23 cellular contexts compared by ENCODE assay signal in the genomic region with DNA sequence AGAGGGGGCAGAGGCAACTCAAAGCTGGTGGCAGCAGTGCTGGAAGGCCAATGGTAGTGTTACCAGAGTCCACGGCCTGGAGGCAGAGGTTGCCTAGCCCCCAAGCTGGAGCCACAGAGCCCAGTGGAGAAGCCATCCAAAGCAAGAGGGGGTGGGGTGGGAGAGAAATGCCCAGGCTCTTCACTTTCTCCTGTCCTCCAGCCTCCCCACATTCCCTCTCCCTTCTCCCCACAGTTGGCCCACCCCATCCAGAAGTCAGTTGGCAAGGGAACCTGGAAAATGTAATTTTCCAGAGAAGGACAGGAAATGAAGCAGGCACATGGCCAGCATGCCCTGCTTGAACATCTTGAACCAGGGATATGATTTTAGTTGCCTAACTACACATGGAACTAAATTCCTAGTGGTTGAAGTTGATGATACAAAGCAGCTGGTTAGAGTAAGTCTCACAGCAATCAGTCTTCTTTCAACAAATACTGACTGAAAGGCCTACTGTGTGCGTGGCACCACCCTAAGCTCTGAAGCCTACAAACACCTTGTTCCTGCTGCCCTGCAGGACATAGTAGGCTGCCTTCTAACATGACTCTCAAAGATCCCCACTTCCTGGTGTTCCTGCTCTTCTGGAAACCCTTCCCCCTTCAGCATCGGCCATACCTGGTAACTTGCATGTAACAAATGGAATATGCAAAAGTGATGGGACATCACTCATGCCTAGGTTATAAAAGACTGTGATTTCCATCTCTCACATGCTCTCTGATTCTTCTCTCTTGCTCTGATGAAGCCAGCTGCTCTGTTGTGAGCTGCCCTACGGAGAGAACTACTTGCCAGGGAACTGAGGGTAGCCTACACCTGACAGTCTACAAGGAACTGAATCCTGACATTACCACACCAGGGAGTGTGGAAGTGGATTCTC.
DNase-seq lines count a peak whose midpoint lies in the region; ATAC-seq and TF ChIP-seq lines count a peak whose summit lies in the region.
"Had no signal": no experiment of that assay in that cellular context is flagged by ENCODE, and none has a peak within 500 bp of the region (broad histone marks: within the 10 kb centered on the region; RNA-seq: fewer than 3 reads in every experiment).

No MANE protein-coding gene starts in this region.

- no peak overlapping the region for H3K4me2 ChIP-seq in hepatocyte
- H3K4me2 ChIP-seq: A549 had no signal

- CTCF ChIA-PET in activated CD8-positive, alpha-beta memory T cell treated with anti-CD3 and anti-CD28 coated beads, Interleukin-2, amount 10 ng/mL, durations not matched to agents 7 days and 5 days (lab: Charles Lee): no interaction called here

- no peaks in the 10 kb centered on the region for H3K27me3 Mint-ChIP-seq in activated CD8-positive, alpha-beta memory T cell treated with anti-CD3 and anti-CD28 coated beads, Interleukin-2, amount 10 ng/mL, durations not matched to agents 7 days and 5 days

- no peak overlapping the region for H3K4me3 Mint-ChIP-seq in activated CD8-positive, alpha-beta memory T cell treated with anti-CD3 and anti-CD28 coated beads, Interleukin-2, amount 10 ng/mL, durations not matched to agents 7 days and 5 days
- H3K4me3 Mint-ChIP-seq: CD8-positive, alpha-beta T cell; HFFc6 had no signal

- no peaks in the 10 kb centered on the region for H4K20me1 ChIP-seq in hepatocyte (ENCODE audit: insufficient read depth, poor library complexity, severe bottlenecking)

- H3K27ac ChIP-seq in SJCRH30 (peak overlapping the region; percentile 96), hepatocyte (no peak overlapping the region)
- H3K27ac ChIP-seq: A549, SJSA1 had no signal

- H3K79me2 ChIP-seq in hepatocyte: no peaks in the 10 kb centered on the region

- H3K36me3 Mint-ChIP-seq in activated CD8-positive, alpha-beta memory T cell treated with anti-CD3 and anti-CD28 coated beads, Interleukin-2, amount 10 ng/mL, durations not matched to agents 7 days and 5 days: no peaks in the 10 kb centered on the region
- H3K36me3 Mint-ChIP-seq: CD8-positive, alpha-beta T cell had no signal

- peaks cover 32% of the 10 kb centered on the region for H3K4me1 ChIP-seq in SJCRH30
- H3K4me1 ChIP-seq in hepatocyte (ENCODE audit: insufficient read depth): no peaks in the 10 kb centered on the region
- H3K4me1 ChIP-seq: A549, SJSA1 had no signal

- H3K4me3 ChIP-seq in AG09309 (ENCODE audit: control insufficient read depth, low read depth, low read length) (no peak overlapping the region), SJCRH30 (no peak overlapping the region), hepatocyte (no peak overlapping the region)
- H3K4me3 ChIP-seq: A549, SJSA1 had no signal

- DNase-seq in AG09309 (ENCODE audit: low read depth): peak; percentile 16
- DNase-seq in GM04503 (ENCODE audit: low read depth): peak; percentile 8
- DNase-seq in SJCRH30: peak; percentile 60 to 75
- DNase-seq in hepatocyte (ENCODE audit: low spot score): peak; percentile 30
- DNase-seq in activated CD8-positive, alpha-beta memory T cell treated with anti-CD3 and anti-CD28 coated beads, Interleukin-2, amount 10 ng/mL, durations not matched to agents 7 days and 5 days: no peak
- DNase-seq: AML-193; C1 segment of cervical spinal cord; CD8-positive, alpha-beta T cell; DND-41; H7; HFFc6; KBM-7; NCI-H1092 treated with DMSO at 0.1 percent for 48 hours; NCI-H1436 treated with DMSO at 0.1 percent for 48 hours; NCI-H1930; NCI-H226; NCI-H524; NCI-H82 had no signal

- peaks cover 4% of the 10 kb centered on the region; the same call in 1 of the 2 replicates for H3K9me3 ChIP-seq in SJCRH30 (replicated peaks)
- no peaks in the 10 kb centered on the region for H3K9me3 ChIP-seq in hepatocyte (ENCODE audit: low read depth)
- H3K9me3 ChIP-seq: A549, SJSA1 had no signal

- no peaks in the 10 kb centered on the region for H3K4me1 Mint-ChIP-seq in activated CD8-positive, alpha-beta memory T cell treated with anti-CD3 and anti-CD28 coated beads, Interleukin-2, amount 10 ng/mL, durations not matched to agents 7 days and 5 days

- no peak for ATAC-seq in GM21717 (IDR thresholded peaks at IDR 0.05; ENCODE audit: unreplicated experiment)
- ATAC-seq in HG03280 (IDR thresholded peaks at IDR 0.05; ENCODE audit: unreplicated experiment): no peak
- ATAC-seq in activated CD8-positive, alpha-beta memory T cell treated with anti-CD3 and anti-CD28 coated beads, Interleukin-2, amount 10 ng/mL, durations not matched to agents 7 days and 5 days: no peak
- ATAC-seq: A549; CD8-positive, alpha-beta T cell; Panc1 had no signal

- 94% methylated on average over 4 of the region's 4 CpGs for WGBS in hepatocyte (ENCODE audit: low lambda C conversion rate, missing lambda C conversion rate)

- TF ChIP-seq CTCF in AG09309 (IDR thresholded peaks at IDR 0.05; ENCODE audit: control insufficient read depth, insufficient read depth, low read depth, low read length, missing control alignments) (no peak), hepatocyte (IDR thresholded peaks at IDR 0.05; ENCODE audit: poor library complexity) (no peak)

- no peak overlapping the region for H3K27ac Mint-ChIP-seq in activated CD8-positive, alpha-beta memory T cell treated with anti-CD3 and anti-CD28 coated beads, Interleukin-2, amount 10 ng/mL, durations not matched to agents 7 days and 5 days
- H3K27ac Mint-ChIP-seq: CD8-positive, alpha-beta T cell; HFFc6 had no signal

- no peaks in the 10 kb centered on the region for H3K9me3 Mint-ChIP-seq in activated CD8-positive, alpha-beta memory T cell treated with anti-CD3 and anti-CD28 coated beads, Interleukin-2, amount 10 ng/mL, durations not matched to agents 7 days and 5 days (ENCODE audit: low read depth)

- no peaks in the 10 kb centered on the region for H3K27me3 ChIP-seq in SJCRH30
- peaks cover 4% of the 10 kb centered on the region for H3K27me3 ChIP-seq in hepatocyte

- no peak overlapping the region for H2AFZ ChIP-seq in hepatocyte

- no peaks in the 10 kb centered on the region for H3K9me2 ChIP-seq in hepatocyte (replicated peaks; ENCODE audit: insufficient read depth)

- H3K36me3 ChIP-seq in SJCRH30 (no peaks in the 10 kb centered on the region), hepatocyte (replicated peaks; ENCODE audit: insufficient read depth, low read depth) (no peaks in the 10 kb centered on the region)
- H3K36me3 ChIP-seq: SJSA1 had no signal
